21 cellular contexts compared by ENCODE assay signal in the genomic region with DNA sequence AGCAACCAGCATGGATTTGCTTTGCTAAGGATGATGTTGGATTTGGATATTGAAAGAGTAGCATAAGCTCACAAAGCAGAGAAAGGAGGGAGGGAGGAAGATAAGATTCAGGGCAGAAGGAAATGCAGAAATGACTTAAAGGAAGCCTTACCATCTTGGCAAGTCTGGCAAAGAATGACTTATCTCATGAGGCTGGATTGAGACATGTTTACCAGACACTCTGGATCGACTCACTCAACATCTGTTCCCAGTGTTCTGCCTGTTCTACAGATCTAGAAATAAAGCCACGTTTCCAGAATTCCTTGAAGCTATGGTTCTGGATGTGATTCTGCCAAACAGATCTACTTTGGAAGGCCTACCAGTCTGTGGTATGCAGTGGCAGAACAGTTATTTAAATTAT.
"Had no signal": no experiment of that assay in that cellular context is flagged by ENCODE, and none has a peak within 500 bp of the region (broad histone marks: within the 10 kb centered on the region; RNA-seq: fewer than 3 reads in every experiment).

No MANE protein-coding gene starts in this region.

- H3K9me3 Mint-ChIP-seq: memory B cell had no signal

- H3K27ac Mint-ChIP-seq: activated CD4-positive, alpha-beta T cell treated with anti-CD3 and anti-CD28 coated beads, Interleukin-2, amount 10 ng/mL, durations not matched to agents 24 days and 14 days; activated naive CD8-positive, alpha-beta T cell treated with anti-CD3 and anti-CD28 coated beads, Interleukin-2, amount 50 U/mL, for 24 hours; memory B cell; nephron; stimulated activated naive CD8-positive, alpha-beta T cell treated with anti-CD3 and anti-CD28 coated beads, Interleukin-15, Interleukin-2, amounts not matched to agents 100 ng/mL and 50 ng/mL, for 24 hours; T-helper 2 cell treated with Interferon-gamma antibody and Interleukin-4, amounts not matched to agents 5 μg/mL and 100 μg/mL, for 36 hours had no signal

- H3K4me3 Mint-ChIP-seq: activated CD4-positive, alpha-beta T cell treated with anti-CD3 and anti-CD28 coated beads, Interleukin-2, amount 10 ng/mL, durations not matched to agents 24 days and 14 days; activated naive CD8-positive, alpha-beta T cell treated with anti-CD3 and anti-CD28 coated beads, Interleukin-2, amount 50 U/mL, for 24 hours; memory B cell; nephron; stimulated activated naive CD8-positive, alpha-beta T cell treated with anti-CD3 and anti-CD28 coated beads, Interleukin-15, Interleukin-2, amounts not matched to agents 100 ng/mL and 50 ng/mL, for 24 hours; T-helper 2 cell treated with Interferon-gamma antibody and Interleukin-4, amounts not matched to agents 5 μg/mL and 100 μg/mL, for 36 hours had no signal

- H3K4me1 ChIP-seq: foreskin keratinocyte, right lobe of liver, SJCRH30, spleen, testis had no signal

- ATAC-seq: activated naive CD8-positive, alpha-beta T cell treated with anti-CD3 and anti-CD28 coated beads, Interleukin-2, amount 50 U/mL, for 24 hours; foreskin keratinocyte; left ventricle myocardium superior; right lobe of liver had no signal

- H3K27me3 ChIP-seq: foreskin keratinocyte, right lobe of liver, SJCRH30, spleen, testis had no signal

- DNase-seq: activated CD4-positive, alpha-beta T cell treated with anti-CD3 and anti-CD28 coated beads, Interleukin-2, amount 10 ng/mL, durations not matched to agents 24 days and 14 days; activated CD4-positive, CD25-positive, alpha-beta regulatory T cell; activated CD8-positive, alpha-beta memory T cell treated with anti-CD3 and anti-CD28 coated beads, Interleukin-2, amount 50 U/mL, for 48 hours; activated naive CD4-positive, alpha-beta T cell treated with Interleukin-2 at 50 U/mL for 16 hours; activated naive CD8-positive, alpha-beta T cell treated with anti-CD3 and anti-CD28 coated beads, Interleukin-2, amount 50 U/mL, for 24 hours; caudate nucleus; effector CD4-positive, alpha-beta T cell; foreskin keratinocyte; glutamatergic neuron; hypothalamus; kidney glomerular epithelial cell; left ventricle myocardium superior; right lobe of liver; SJCRH30; spleen; testis had no signal

- H3K4me3 ChIP-seq: coronary artery, right lobe of liver, SJCRH30, spleen, testis had no signal

- H3K36me3 ChIP-seq: right lobe of liver, SJCRH30, spleen had no signal

- H3K4me1 Mint-ChIP-seq: memory B cell, nephron had no signal

- H3K27ac ChIP-seq: coronary artery, foreskin keratinocyte, right lobe of liver, SJCRH30, spleen had no signal

- H3K27me3 Mint-ChIP-seq: activated naive CD8-positive, alpha-beta T cell treated with anti-CD3 and anti-CD28 coated beads, Interleukin-2, amount 50 U/mL, for 24 hours; stimulated activated naive CD8-positive, alpha-beta T cell treated with anti-CD3 and anti-CD28 coated beads, Interleukin-15, Interleukin-2, amounts not matched to agents 100 ng/mL and 50 ng/mL, for 24 hours had no signal

- H3K9me3 ChIP-seq: right lobe of liver, testis had no signal
